In the genomic region with DNA sequence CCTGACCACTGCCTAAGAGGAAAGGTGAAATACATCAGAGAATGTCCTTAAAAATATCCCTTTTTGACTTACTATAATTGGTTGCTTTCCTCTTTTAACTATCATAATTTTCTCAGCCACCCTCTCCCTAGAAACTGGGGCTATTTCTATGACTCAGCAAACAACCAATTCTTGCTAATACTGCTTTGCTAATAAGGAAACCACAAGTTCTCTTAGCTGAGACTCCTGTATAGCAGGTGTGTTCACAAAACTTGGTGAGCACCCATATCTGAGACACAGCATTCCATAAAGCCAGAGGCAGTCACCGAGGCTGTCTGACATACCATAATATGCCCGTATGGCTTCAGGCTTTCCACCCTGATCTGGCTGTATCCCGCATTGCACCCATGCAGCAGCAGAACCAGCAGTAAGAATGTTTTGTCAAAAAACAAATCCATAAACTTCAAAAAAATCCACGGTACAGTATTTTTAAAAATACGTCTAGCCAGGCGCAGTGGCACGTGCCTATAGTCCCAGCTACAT, we compare ENCODE assay signal across 17 cellular contexts.
DNase-seq lines count a peak whose midpoint lies in the region; ATAC-seq lines count a peak whose summit lies in the region.
"Had no signal": no experiment of that assay in that cellular context is flagged by ENCODE, and none has a peak within 500 bp of the region (broad histone marks: within the 10 kb centered on the region; RNA-seq: fewer than 3 reads in every experiment).

No MANE protein-coding gene starts in this region.

- no peak overlapping the region for H3K4me3 Mint-ChIP-seq in stimulated activated naive B cell treated with anti-CD40 and anti-IgM and Interleukin-4, amounts not matched to agents 10 μg/mL and 1 μg/mL and 100 μg/mL, for 72 hours
- H3K4me3 Mint-ChIP-seq in activated CD4-positive, alpha-beta memory T cell treated with anti-CD3 and anti-CD28 coated beads, Interleukin-2, amount 10 ng/mL, durations not matched to agents 7 days and 5 days: no peak overlapping the region
- H3K4me3 Mint-ChIP-seq: activated naive CD4-positive, alpha-beta T cell treated with anti-CD3 and anti-CD28 coated beads for 36 hours; CD4-positive, alpha-beta T cell; central memory CD8-positive, alpha-beta T cell had no signal

- no peak overlapping the region for H3K27ac Mint-ChIP-seq in stimulated activated naive B cell treated with anti-CD40 and anti-IgM and Interleukin-4, amounts not matched to agents 10 μg/mL and 1 μg/mL and 100 μg/mL, for 72 hours
- no peak overlapping the region for H3K27ac Mint-ChIP-seq in activated CD4-positive, alpha-beta memory T cell treated with anti-CD3 and anti-CD28 coated beads, Interleukin-2, amount 10 ng/mL, durations not matched to agents 7 days and 5 days
- H3K27ac Mint-ChIP-seq: activated naive CD4-positive, alpha-beta T cell treated with anti-CD3 and anti-CD28 coated beads for 36 hours; CD4-positive, alpha-beta T cell had no signal

- CTCF ChIA-PET in activated CD4-positive, alpha-beta memory T cell treated with anti-CD3 and anti-CD28 coated beads, Interleukin-2, amount 10 ng/mL, durations not matched to agents 7 days and 5 days (lab: Charles Lee): no interaction called here

- H3K4me1 Mint-ChIP-seq in stimulated activated naive B cell treated with anti-CD40 and anti-IgM and Interleukin-4, amounts not matched to agents 10 μg/mL and 1 μg/mL and 100 μg/mL, for 72 hours: peaks cover 14 to 30% of the 10 kb centered on the region in 2 donors
- H3K4me1 Mint-ChIP-seq in activated CD4-positive, alpha-beta memory T cell treated with anti-CD3 and anti-CD28 coated beads, Interleukin-2, amount 10 ng/mL, durations not matched to agents 7 days and 5 days: peaks cover 2% of the 10 kb centered on the region
- H3K4me1 Mint-ChIP-seq: central memory CD8-positive, alpha-beta T cell had no signal

- H3K27me3 Mint-ChIP-seq in stimulated activated naive B cell treated with anti-CD40 and anti-IgM and Interleukin-4, amounts not matched to agents 10 μg/mL and 1 μg/mL and 100 μg/mL, for 72 hours: peaks cover 0 to 12% of the 10 kb centered on the region in 2 donors
- H3K27me3 Mint-ChIP-seq in activated CD4-positive, alpha-beta memory T cell treated with anti-CD3 and anti-CD28 coated beads, Interleukin-2, amount 10 ng/mL, durations not matched to agents 7 days and 5 days: peaks cover 42% of the 10 kb centered on the region

- no peaks in the 10 kb centered on the region for H3K9me3 Mint-ChIP-seq in stimulated activated naive B cell treated with anti-CD40 and anti-IgM and Interleukin-4, amounts not matched to agents 10 μg/mL and 1 μg/mL and 100 μg/mL, for 72 hours
- no peaks in the 10 kb centered on the region for H3K9me3 Mint-ChIP-seq in activated CD4-positive, alpha-beta memory T cell treated with anti-CD3 and anti-CD28 coated beads, Interleukin-2, amount 10 ng/mL, durations not matched to agents 7 days and 5 days
- H3K9me3 Mint-ChIP-seq: activated naive CD4-positive, alpha-beta T cell treated with anti-CD3 and anti-CD28 coated beads for 36 hours; CD4-positive, alpha-beta T cell; central memory CD8-positive, alpha-beta T cell had no signal

- H3K36me3 Mint-ChIP-seq in stimulated activated naive B cell treated with anti-CD40 and anti-IgM and Interleukin-4, amounts not matched to agents 10 μg/mL and 1 μg/mL and 100 μg/mL, for 72 hours: no peaks in the 10 kb centered on the region
- no peaks in the 10 kb centered on the region for H3K36me3 Mint-ChIP-seq in activated CD4-positive, alpha-beta memory T cell treated with anti-CD3 and anti-CD28 coated beads, Interleukin-2, amount 10 ng/mL, durations not matched to agents 7 days and 5 days (ENCODE audit: low read depth)

- POLR2A ChIA-PET in activated CD4-positive, alpha-beta memory T cell treated with anti-CD3 and anti-CD28 coated beads, Interleukin-2, amount 10 ng/mL, durations not matched to agents 7 days and 5 days (lab: Charles Lee): no interaction called here

- ATAC-seq in GM19395 (IDR thresholded peaks at IDR 0.05; ENCODE audit: unreplicated experiment) (peak; percentile 90), HG02623 (IDR thresholded peaks at IDR 0.05; ENCODE audit: unreplicated experiment) (peak; percentile 87), HG03469 (IDR thresholded peaks at IDR 0.05; ENCODE audit: unreplicated experiment) (peak; percentile 90)
- peak; percentile 56 to 72 for ATAC-seq in stimulated activated naive B cell treated with anti-CD40 and anti-IgM and Interleukin-4, amounts not matched to agents 10 μg/mL and 1 μg/mL and 100 μg/mL, for 72 hours (replicated peaks)

- DNase-seq in stimulated activated naive B cell treated with anti-CD40 and anti-IgM and Interleukin-4, amounts not matched to agents 10 μg/mL and 1 μg/mL and 100 μg/mL, for 72 hours: no peak
- DNase-seq in NCI-H128 (lab: John Stamatoyannopoulos, UW; ENCODE audit: unreplicated experiment): no peak
- DNase-seq in NCI-H510A (lab: John Stamatoyannopoulos, UW): no peak
- DNase-seq in SIG-M5 (lab: John Stamatoyannopoulos, UW): no peak
- DNase-seq in activated CD4-positive, alpha-beta memory T cell treated with anti-CD3 and anti-CD28 coated beads, Interleukin-2, amount 10 ng/mL, durations not matched to agents 7 days and 5 days: no peak
- DNase-seq: activated CD4-positive, alpha-beta T cell treated with anti-CD3 and anti-CD28 coated beads, Interleukin-2, amount 50 U/mL, for 4 hours; activated naive CD4-positive, alpha-beta T cell treated with anti-CD3 and anti-CD28 coated beads for 36 hours; CD4-positive, alpha-beta T cell; erythroblast; GDM1; NCI-H226; occipital lobe; Peyer's patch had no signal
